16 cellular contexts compared by ENCODE assay signal in the genomic region with DNA sequence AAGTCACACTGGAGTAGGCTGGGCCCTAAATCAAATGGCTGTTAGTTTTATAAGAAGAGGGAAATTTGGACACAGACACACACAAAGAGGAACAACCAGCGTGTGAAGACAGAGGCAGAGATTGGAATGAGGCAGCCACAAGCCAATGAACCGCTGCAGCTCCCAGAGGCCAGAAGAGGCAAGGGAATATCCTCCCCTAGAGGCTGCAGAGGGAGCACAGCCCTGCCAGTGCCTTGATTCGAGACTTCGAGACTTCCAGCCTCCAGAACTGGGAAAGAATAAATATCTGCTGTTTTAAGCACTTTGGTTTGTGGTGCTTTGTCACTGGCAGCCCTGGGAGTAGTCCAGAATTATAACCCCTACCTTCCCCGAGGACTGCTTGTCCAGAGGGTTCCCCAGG.
DNase-seq lines count a peak whose midpoint lies in the region; ATAC-seq and TF ChIP-seq lines count a peak whose summit lies in the region.
"Had no signal": no experiment of that assay in that cellular context is flagged by ENCODE, and none has a peak within 500 bp of the region (broad histone marks: within the 10 kb centered on the region; RNA-seq: fewer than 3 reads in every experiment).

No MANE protein-coding gene starts in this region.

- H3K4me1 ChIP-seq in BLaER1 = peaks cover 39% of the 10 kb centered on the region
- H3K4me1 ChIP-seq in Karpas-422 (ENCODE audit: low read length) = peaks cover 64% of the 10 kb centered on the region
- H3K4me1 ChIP-seq in mucosa of descending colon (ENCODE audit: low read depth) = peaks cover 49% of the 10 kb centered on the region
- H3K4me1 ChIP-seq in neuronal stem cell (ENCODE audit: control insufficient read depth in 2 of 2, insufficient read depth in 1 of 2, low read depth in 1 of 2, low read length in 2 of 2) = peaks cover 16 to 36% of the 10 kb centered on the region in 2 donors

- H2AK5ac ChIP-seq in neuronal stem cell (ENCODE audit: low read depth, low read length) = no peak overlapping the region

- peaks cover 3% of the 10 kb centered on the region for H3K27me3 Mint-ChIP-seq in brain

- H3K9ac ChIP-seq in BLaER1 (peak overlapping the region; percentile 54), Karpas-422 (ENCODE audit: low read length) (peak overlapping the region; percentile 50), neuronal stem cell (ENCODE audit: low read depth, low read length, poor library complexity) (no peak overlapping the region)

- H3K79me1 ChIP-seq in neuronal stem cell (ENCODE audit: low read depth, low read length) = no peaks in the 10 kb centered on the region

- H2AFZ ChIP-seq in Karpas-422 (ENCODE audit: low read length) (0 out of 2 replicates have a peak overlapping the region, but pooled peaks have one; percentile 65), neuronal stem cell (ENCODE audit: low read length) (no peak overlapping the region)

- no peak overlapping the region for H2BK15ac ChIP-seq in neuronal stem cell (ENCODE audit: low read length)

- no peak overlapping the region for H2BK12ac ChIP-seq in neuronal stem cell (ENCODE audit: low read length)

- POLR2A ChIA-PET in GM10248 (lab: Yijun Ruan, JAX) = no interaction called here

- no peak overlapping the region for H2BK5ac ChIP-seq in neuronal stem cell (ENCODE audit: low read length)

- H3K4me1 Mint-ChIP-seq in brain = peaks cover 45% of the 10 kb centered on the region
- H3K4me1 Mint-ChIP-seq: activated naive CD8-positive, alpha-beta T cell treated with anti-CD3 and anti-CD28 coated beads, Interleukin-2, amount 10 ng/mL, durations not matched to agents 7 days and 5 days; CD4-positive, alpha-beta memory T cell had no signal

- H3K18ac ChIP-seq in neuronal stem cell (ENCODE audit: low read length) = no peak overlapping the region

- no peaks in the 10 kb centered on the region for H3K27me3 ChIP-seq in BLaER1
- no peaks in the 10 kb centered on the region for H3K27me3 ChIP-seq in Karpas-422 (ENCODE audit: low read length)
- no peaks in the 10 kb centered on the region for H3K27me3 ChIP-seq in neuronal stem cell (ENCODE audit: control insufficient read depth in 3 of 3, insufficient read depth in 3 of 3, low read depth in 1 of 3, low read length in 3 of 3)

- TF ChIP-seq CTCF in brain (conservative IDR thresholded peaks at IDR 0.05) = no peak
- no peak for TF ChIP-seq CTCF in mucosa of descending colon (IDR thresholded peaks at IDR 0.05)
- no peak for TF ChIP-seq CTCF in GM10248 (IDR thresholded peaks at IDR 0.05; ENCODE audit: control extremely low read depth, extremely low read depth, low read depth, missing control alignments)

- H4K20me1 ChIP-seq in BLaER1 = no peaks in the 10 kb centered on the region
- no peaks in the 10 kb centered on the region for H4K20me1 ChIP-seq in Karpas-422 (ENCODE audit: insufficient read depth, low read depth, low read length)

- 0 out of 2 replicates have a peak, but pooled peaks cover 9% of the 10 kb centered on the region for H3K9me3 ChIP-seq in BLaER1
- no peaks in the 10 kb centered on the region for H3K9me3 ChIP-seq in Karpas-422 (ENCODE audit: low read length)
- no peaks in the 10 kb centered on the region for H3K9me3 ChIP-seq in mucosa of descending colon
- H3K9me3 ChIP-seq in neuronal stem cell (replicated peaks in 1 of 2; ENCODE audit: control insufficient read depth in 2 of 2, insufficient read depth in 1 of 2, low read depth in 1 of 2, low read length in 2 of 2) = peaks cover 3 to 24% of the 10 kb centered on the region in 2 donors

- H3K27ac ChIP-seq in BLaER1 = peak overlapping the region; percentile 72
- H3K27ac ChIP-seq in Karpas-422 (ENCODE audit: low read length) = peak overlapping the region; percentile 79
- no peak overlapping the region for H3K27ac ChIP-seq in neuronal stem cell (replicated peaks; ENCODE audit: low read length)
- H3K27ac ChIP-seq: coronary artery had no signal

- H3K79me2 ChIP-seq in Karpas-422 (ENCODE audit: low read length) = no peaks in the 10 kb centered on the region

- H4K8ac ChIP-seq in neuronal stem cell (ENCODE audit: low read depth, low read length) = no peak overlapping the region

- peaks cover 6 to 22% (median 10%) of the 10 kb centered on the region in 5 experiments for H3K9me3 Mint-ChIP-seq in brain

- no peaks in the 10 kb centered on the region for H3K36me3 ChIP-seq in BLaER1
- no peaks in the 10 kb centered on the region for H3K36me3 ChIP-seq in Karpas-422 (ENCODE audit: insufficient read depth, low read length)
- H3K36me3 ChIP-seq in mucosa of descending colon (ENCODE audit: low read depth) = no peaks in the 10 kb centered on the region
- H3K36me3 ChIP-seq in neuronal stem cell (replicated peaks in 1 of 2; ENCODE audit: control insufficient read depth in 2 of 2, insufficient read depth in 2 of 2, low read length in 2 of 2) = no peaks in the 10 kb centered on the region

- peak overlapping the region in 2 of 5 experiments; percentile 1 to 47 for H3K4me3 Mint-ChIP-seq in brain
- H3K4me3 Mint-ChIP-seq: activated naive CD8-positive, alpha-beta T cell treated with anti-CD3 and anti-CD28 coated beads, Interleukin-2, amount 10 ng/mL, durations not matched to agents 7 days and 5 days; CD4-positive, alpha-beta memory T cell; stimulated activated naive CD8-positive, alpha-beta T cell treated with anti-CD3 and anti-CD28 coated beads, Interleukin-15, Interleukin-2, amounts not matched to agents 100 ng/mL and 50 ng/mL, for 24 hours had no signal

- no peak overlapping the region for H3K23ac ChIP-seq in neuronal stem cell (ENCODE audit: low read depth, low read length, poor library complexity)

- H2BK120ac ChIP-seq in neuronal stem cell (ENCODE audit: low read depth, low read length) = no peak overlapping the region

- no peak overlapping the region for H4K91ac ChIP-seq in neuronal stem cell (ENCODE audit: low read depth, low read length, poor library complexity)

- in situ Hi-C loops in KBM-7 (cut with MboI; ENCODE audit: low pct_unique_long_range_greater_than_20kb, low sequenced_read_pairs) = no loop called here

- ATAC-seq in mucosa of descending colon (peak; percentile 47), GM21529 (IDR thresholded peaks at IDR 0.05; ENCODE audit: unreplicated experiment) (no peak)

- H3K4me3 ChIP-seq in BLaER1 = no peak overlapping the region
- peak overlapping the region; percentile 39; the same call in 1 of the 2 replicates for H3K4me3 ChIP-seq in Karpas-422 (ENCODE audit: low read length)
- no peak overlapping the region for H3K4me3 ChIP-seq in mucosa of descending colon
- no peak overlapping the region for H3K4me3 ChIP-seq in neuronal stem cell (ENCODE audit: low read length in 2 of 2)
- H3K4me3 ChIP-seq: coronary artery had no signal

- CTCF ChIA-PET in GM10248 (lab: Yijun Ruan, JAX) = no interaction called here

- DNase-seq in Karpas-422 = no peak
- peak in 1 of 3 donors; percentile 35 for DNase-seq in mucosa of descending colon
- no peak for DNase-seq in KBM-7
- DNase-seq in neuronal stem cell (ENCODE audit: low spot score) = no peak
- no peak for DNase-seq in GM10248 (ENCODE audit: extremely low spot score)
- DNase-seq: activated CD4-positive, CD25-positive, alpha-beta regulatory T cell; activated naive CD8-positive, alpha-beta T cell treated with anti-CD3 and anti-CD28 coated beads, Interleukin-2, amount 10 ng/mL, durations not matched to agents 7 days and 5 days; CD4-positive, alpha-beta memory T cell; NCI-H1417 treated with DMSO at 0.1 percent for 48 hours; SHP77 treated with DMSO at 0.1 percent for 48 hours; stimulated activated CD4-positive, alpha-beta T cell treated with anti-CD3 and anti-CD28 coated beads, Interleukin-4, amount 100 ng/mL, for 4 hours had no signal

- WGBS in neuronal stem cell (ENCODE audit: extremely low coverage in 2 of 2, insufficient read length in 2 of 2, insufficient replicate concordance in 1 of 2), 2 donors = no CpG with 5 or more reads among the region's 5 CpGs

- no peak overlapping the region for H3K14ac ChIP-seq in neuronal stem cell (ENCODE audit: low read length)

- H3K9me2 ChIP-seq in Karpas-422 (replicated peaks; ENCODE audit: insufficient read depth, low read length) = no peaks in the 10 kb centered on the region

- H3K27ac Mint-ChIP-seq in brain = peak overlapping the region; percentile 84 to 98 (median 89)
- H3K27ac Mint-ChIP-seq: activated naive CD8-positive, alpha-beta T cell treated with anti-CD3 and anti-CD28 coated beads, Interleukin-2, amount 10 ng/mL, durations not matched to agents 7 days and 5 days; CD4-positive, alpha-beta memory T cell; stimulated activated naive CD8-positive, alpha-beta T cell treated with anti-CD3 and anti-CD28 coated beads, Interleukin-15, Interleukin-2, amounts not matched to agents 100 ng/mL and 50 ng/mL, for 24 hours had no signal

- H3K4me2 ChIP-seq in BLaER1 = peak overlapping the region; percentile 85
- peak overlapping the region; percentile 69 for H3K4me2 ChIP-seq in Karpas-422 (ENCODE audit: low read depth, low read length, poor library complexity, severe bottlenecking)
- H3K4me2 ChIP-seq in neuronal stem cell (ENCODE audit: insufficient read depth, low read length, poor library complexity, severe bottlenecking) = no peak overlapping the region

- H3K36me3 Mint-ChIP-seq in brain = no peaks in the 10 kb centered on the region
- H3K36me3 Mint-ChIP-seq: activated naive CD8-positive, alpha-beta T cell treated with anti-CD3 and anti-CD28 coated beads, Interleukin-2, amount 10 ng/mL, durations not matched to agents 7 days and 5 days; CD4-positive, alpha-beta memory T cell had no signal

- no peak overlapping the region for H3K4ac ChIP-seq in neuronal stem cell (ENCODE audit: low read length)

- intact Hi-C loops in mucosa of descending colon (cut with DNase I, micrococcal nuclease) = no loop called here
